In genomic region chr14:98958048-98959031, GRCh38 we compare ENCODE assay signal across 13 cellular contexts.
DNase-seq lines count a peak whose midpoint lies in the region; ATAC-seq and TF ChIP-seq lines count a peak whose summit lies in the region.
"Had no signal": no experiment of that assay in that cellular context is flagged by ENCODE, and none has a peak within 500 bp of the region (broad histone marks: within the 10 kb centered on the region; RNA-seq: fewer than 3 reads in every experiment).

No MANE protein-coding gene starts in this region.

- H3K9me3 Mint-ChIP-seq in CD14-positive monocyte: peaks cover 7 to 14% (median 13%) of the 10 kb centered on the region in 7 donors

- H3K9ac ChIP-seq in smooth muscle cell (ENCODE audit: low read depth): no peak overlapping the region
- H3K9ac ChIP-seq: BLaER1 treated with 17β-estradiol and CSF1 and Interleukin-3, amounts not matched to agents 10 nM and 100 nM had no signal

- H3K36me3 ChIP-seq in smooth muscle cell (ENCODE audit: low read depth): no peaks in the 10 kb centered on the region
- H3K36me3 ChIP-seq: BLaER1 treated with 17β-estradiol and CSF1 and Interleukin-3, amounts not matched to agents 10 nM and 100 nM had no signal

- H3K27me3 Mint-ChIP-seq in CD14-positive monocyte (ENCODE audit: low read depth in 3 of 3): peaks cover 0 to 9% (median 7%) of the 10 kb centered on the region in 3 donors

- DNase-seq in NCI-H1105 treated with DMSO at 0.1 percent for 48 hours (lab: John Stamatoyannopoulos, UW): peak; percentile 5
- no peak for DNase-seq in NCI-H1105 (lab: John Stamatoyannopoulos, UW)
- DNase-seq in CD14-positive monocyte (ENCODE audit: low spot score): no peak
- no peak for DNase-seq in epithelial cell of prostate (ENCODE audit: low read depth, low spot score)
- DNase-seq in smooth muscle cell (lab: John Stamatoyannopoulos, UW; ENCODE audit: unreplicated experiment): no peak
- DNase-seq in left colon: no peak
- DNase-seq: 8988T, NCI-H226, NCI-H69 had no signal

- no peak for ATAC-seq in left colon
- no peak for ATAC-seq in HG03045 (IDR thresholded peaks at IDR 0.05; ENCODE audit: unreplicated experiment)
- ATAC-seq in GM21619 (IDR thresholded peaks at IDR 0.05; ENCODE audit: unreplicated experiment): no peak
- ATAC-seq: HCT116 had no signal

- H3K27ac ChIP-seq in epithelial cell of prostate (peak overlapping the region; percentile 53), smooth muscle cell (ENCODE audit: low read depth) (peak overlapping the region; percentile 57)

- H3K4me2 ChIP-seq in smooth muscle cell: peak overlapping the region; percentile 18

- no peak overlapping the region for H3K4me3 ChIP-seq in smooth muscle cell
- H3K4me3 ChIP-seq: BLaER1 treated with 17β-estradiol and CSF1 and Interleukin-3, amounts not matched to agents 10 nM and 100 nM had no signal

- WGBS in smooth muscle cell (ENCODE audit: low lambda C conversion rate): 68% methylated on average over 21 of the region's 21 CpGs

- H3K4me1 ChIP-seq in smooth muscle cell (ENCODE audit: low read depth): no peaks in the 10 kb centered on the region

- no peak overlapping the region for H2AFZ ChIP-seq in smooth muscle cell (ENCODE audit: low read depth)

- H3F3A ChIP-seq in smooth muscle cell (ENCODE audit: low read depth): no peaks in the 10 kb centered on the region

- peaks cover 42% of the 10 kb centered on the region for H3K4me1 Mint-ChIP-seq in CD14-positive monocyte

- TF ChIP-seq CTCF in CD14-positive monocyte (IDR thresholded peaks at IDR 0.05): no peak
- TF ChIP-seq CTCF in smooth muscle cell (IDR thresholded peaks at IDR 0.05; ENCODE audit: borderline replicate concordance, insufficient read depth, poor library complexity, severe bottlenecking): no peak

- H4K20me1 ChIP-seq in smooth muscle cell (ENCODE audit: low read depth): no peaks in the 10 kb centered on the region
- H4K20me1 ChIP-seq: BLaER1 treated with 17β-estradiol and CSF1 and Interleukin-3, amounts not matched to agents 10 nM and 100 nM had no signal

- no peaks in the 10 kb centered on the region for H3K9me3 ChIP-seq in smooth muscle cell (replicated peaks; ENCODE audit: low read depth)
- H3K9me3 ChIP-seq: BLaER1 treated with 17β-estradiol and CSF1 and Interleukin-3, amounts not matched to agents 10 nM and 100 nM had no signal

- H3K79me2 ChIP-seq in smooth muscle cell (ENCODE audit: low read depth): no peaks in the 10 kb centered on the region

- peaks cover 0 to 1% of the 10 kb centered on the region in 2 donors for H3K36me3 Mint-ChIP-seq in CD14-positive monocyte

- H3K27me3 ChIP-seq in smooth muscle cell (ENCODE audit: low read depth): no peaks in the 10 kb centered on the region
- H3K27me3 ChIP-seq: BLaER1 treated with 17β-estradiol and CSF1 and Interleukin-3, amounts not matched to agents 10 nM and 100 nM had no signal

- no peak overlapping the region for H3K4me3 Mint-ChIP-seq in CD14-positive monocyte

- intact Hi-C loops in CD14-positive monocyte (cut with micrococcal nuclease): loop anchor here in 1 of 2 donors (5.0 kb wide), 1 partner anchor 79 kb away; no protein-coding TSS in a partner anchor
- intact Hi-C loops in left colon (cut with DNase I, micrococcal nuclease): no loop called here

- peak overlapping the region in 5 of 7 donors; percentile 54 to 95 (median 95) for H3K27ac Mint-ChIP-seq in CD14-positive monocyte
